In genomic region chr7:1668932-1669485, GRCh38 we compare ENCODE assay signal across 10 cellular contexts. TPM values are rescaled to one million over a fixed set of nuclear protein-coding genes. Genes with fewer than 3 reads are reported as not detected.
DNase-seq lines count a peak whose midpoint lies in the region; ATAC-seq and TF ChIP-seq lines count a peak whose summit lies in the region.
"Had no signal": no experiment of that assay in that cellular context is flagged by ENCODE, and none has a peak within 500 bp of the region (broad histone marks: within the 10 kb centered on the region; RNA-seq: fewer than 3 reads in every experiment).

No MANE protein-coding gene starts in this region.

- H3K27ac Mint-ChIP-seq in mesothelial cell of epicardium, result peak overlapping the region; percentile 25

- H3K36me3 Mint-ChIP-seq in mesothelial cell of epicardium, result no peaks in the 10 kb centered on the region

- H3K36me3 ChIP-seq in BLaER1 treated with 17β-estradiol and CSF1 and Interleukin-3, amounts not matched to agents 10 nM and 100 nM, result no peaks in the 10 kb centered on the region
- no peaks in the 10 kb centered on the region for H3K36me3 ChIP-seq in H7 (replicated peaks; ENCODE audit: control insufficient read depth, insufficient read depth, low read length)

- H3K27me3 ChIP-seq in BLaER1 treated with 17β-estradiol and CSF1 and Interleukin-3, amounts not matched to agents 10 nM and 100 nM, result peaks cover 78 to 96% (median 86%) of the 10 kb centered on the region in 11 experiments
- H3K27me3 ChIP-seq in H7 (ENCODE audit: control insufficient read depth, insufficient read depth, low read length), result peaks cover 54% of the 10 kb centered on the region

- peaks cover 23 to 57% (median 44%) of the 10 kb centered on the region in 10 experiments for H3K4me1 ChIP-seq in BLaER1 treated with 17β-estradiol and CSF1 and Interleukin-3, amounts not matched to agents 10 nM and 100 nM

- peak overlapping the region in 1 of 11 experiments; percentile 5; a peak in 1 of 22 replicates for H3K9ac ChIP-seq in BLaER1 treated with 17β-estradiol and CSF1 and Interleukin-3, amounts not matched to agents 10 nM and 100 nM

- H3K4me3 ChIP-seq in BLaER1 treated with 17β-estradiol and CSF1 and Interleukin-3, amounts not matched to agents 10 nM and 100 nM, result peak overlapping the region in 8 of 10 experiments; percentile 19 to 70 (median 50); a peak in 10 of 20 replicates
- peak overlapping the region; percentile 67 for H3K4me3 ChIP-seq in H7 (ENCODE audit: insufficient read depth, low read depth, low read length)

- peak; percentile 81 for DNase-seq in H7
- DNase-seq in dermis blood vessel endothelial cell, result peak; percentile 19
- DNase-seq in mesothelial cell of epicardium (ENCODE audit: low spot score in 2 of 2, unreplicated experiment in 2 of 2), result peak; percentile 40 to 43
- no peak for DNase-seq in effector CD4-positive, alpha-beta T cell
- DNase-seq: NCI-H2081 treated with DMSO at 0.1 percent for 48 hours, T1000 had no signal

- ATAC-seq in HG02938 (IDR thresholded peaks at IDR 0.05; ENCODE audit: unreplicated experiment), result no peak
- no peak for ATAC-seq in HG03045 (IDR thresholded peaks at IDR 0.05; ENCODE audit: unreplicated experiment)
- no peak for ATAC-seq in HG03439 (IDR thresholded peaks at IDR 0.05; ENCODE audit: unreplicated experiment)

- peaks cover 11 to 78% (median 57%) of the 10 kb centered on the region in 11 experiments; a peak in 20 of 22 replicates for H4K20me1 ChIP-seq in BLaER1 treated with 17β-estradiol and CSF1 and Interleukin-3, amounts not matched to agents 10 nM and 100 nM

- H3K9me3 ChIP-seq in BLaER1 treated with 17β-estradiol and CSF1 and Interleukin-3, amounts not matched to agents 10 nM and 100 nM (replicated peaks in 1 of 11), result no peaks in the 10 kb centered on the region

- H3K4me1 Mint-ChIP-seq in mesothelial cell of epicardium, result peaks cover 9% of the 10 kb centered on the region

- no peak for TF ChIP-seq CTCF in mesothelial cell of epicardium (IDR thresholded peaks at IDR 0.05; ENCODE audit: unreplicated experiment)

- H3K4me3 Mint-ChIP-seq in mesothelial cell of epicardium, result peak overlapping the region; percentile 55

- H3K27ac ChIP-seq in BLaER1 treated with 17β-estradiol and CSF1 and Interleukin-3, amounts not matched to agents 10 nM and 100 nM, result no peak overlapping the region

- H3K4me2 ChIP-seq in BLaER1 treated with 17β-estradiol and CSF1 and Interleukin-3, amounts not matched to agents 10 nM and 100 nM, result peak overlapping the region; percentile 70 to 100 (median 97)

- no peaks in the 10 kb centered on the region for H3K9me3 Mint-ChIP-seq in mesothelial cell of epicardium

- peaks cover 46% of the 10 kb centered on the region for H3K27me3 Mint-ChIP-seq in mesothelial cell of epicardium (ENCODE audit: low read depth)

RNA-seq across cellular contexts. Expression of gene ELFN1, which starts 1.1 kb away (rescaled TPM):
- 16.0 and 19.9 TPM in 2 replicates for total RNA-seq in H7 (2014; rRNA removed; shearing (Covaris generic))
- total RNA-seq in dermis blood vessel endothelial cell, result 0.56 and 1.2 TPM in 2 replicates
- total RNA-seq in mesothelial cell of epicardium, result 11.4 to 13.5 TPM (median 11.9 TPM) in 3 replicates
